24 cellular contexts compared by ENCODE assay signal in the genomic region with DNA sequence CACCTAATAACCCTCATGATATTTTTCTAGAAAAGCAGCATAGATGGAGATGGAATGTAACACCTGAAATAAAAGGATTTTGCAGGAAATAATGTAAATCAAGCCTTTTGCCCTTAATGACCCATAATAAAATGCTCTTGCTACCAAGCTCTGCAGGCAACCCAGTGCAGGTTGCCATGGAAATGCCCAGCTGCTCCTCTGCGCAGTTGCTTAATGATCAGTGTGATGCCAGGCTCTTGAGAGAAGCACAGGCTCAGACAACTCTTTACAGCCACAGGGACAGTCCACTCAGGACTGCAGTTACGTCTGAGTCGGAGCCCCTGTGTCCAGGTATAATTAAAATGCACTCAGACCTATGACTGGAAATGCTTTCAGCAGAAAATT.
DNase-seq lines count a peak whose midpoint lies in the region; ATAC-seq and TF ChIP-seq lines count a peak whose summit lies in the region.
"Had no signal": no experiment of that assay in that cellular context is flagged by ENCODE, and none has a peak within 500 bp of the region (broad histone marks: within the 10 kb centered on the region; RNA-seq: fewer than 3 reads in every experiment).

No MANE protein-coding gene starts in this region.

- H4K20me1 ChIP-seq in H9 (ENCODE audit: control insufficient read depth, insufficient read depth, insufficient read length), result no peaks in the 10 kb centered on the region

- ATAC-seq in HG02623 (IDR thresholded peaks at IDR 0.05; ENCODE audit: unreplicated experiment) (no peak), GM18868 (IDR thresholded peaks at IDR 0.05; ENCODE audit: unreplicated experiment) (no peak), GM21717 (IDR thresholded peaks at IDR 0.05; ENCODE audit: unreplicated experiment) (no peak)
- ATAC-seq: HepG2; left lung; stimulated activated memory B cell treated with anti-CD40 and anti-IgM and Interleukin-4, amounts not matched to agents 10 μg/mL and 1 μg/mL and 100 μg/mL, for 72 hours had no signal

- no peak overlapping the region for H2AK5ac ChIP-seq in H9 (ENCODE audit: insufficient read length, low read length)

- H4K91ac ChIP-seq in H9 (ENCODE audit: insufficient read length, low read depth, low read length), result no peak overlapping the region

- H3K79me1 ChIP-seq in H9 (ENCODE audit: insufficient read depth, low read depth, low read length, poor library complexity, severe bottlenecking), result no peaks in the 10 kb centered on the region

- H3K23me2 ChIP-seq in H9 (ENCODE audit: insufficient read length, low read depth, low read length, poor library complexity, severe bottlenecking), result no peaks in the 10 kb centered on the region

- no CpG with 5 or more reads among the region's 3 CpGs for WGBS in H9 (ENCODE audit: extremely low coverage, insufficient read length, low lambda C conversion rate)

- no peak overlapping the region for H3K4ac ChIP-seq in H9 (ENCODE audit: low read depth, low read length)

- H3K27ac Mint-ChIP-seq in neural crest cell (ENCODE audit: unreplicated experiment), result peak overlapping the region; percentile 85
- H3K27ac Mint-ChIP-seq in H9, result no peak overlapping the region
- H3K27ac Mint-ChIP-seq: activated CD4-positive, alpha-beta T cell treated with anti-CD3 and anti-CD28 coated beads, Interleukin-2, amount 10 ng/mL, durations not matched to agents 24 days and 14 days; activated naive CD4-positive, alpha-beta T cell treated with anti-CD3 and anti-CD28 coated beads, Interleukin-2, amount 10 ng/mL, durations not matched to agents 7 days and 5 days; dendritic cell treated with granulocyte-macrophage colony-stimulating factor and Interleukin-4, amounts not matched to agents 40 ng/mL and 50 ng/mL, for 4 days; stimulated activated memory B cell treated with anti-CD40 and anti-IgM and Interleukin-4, amounts not matched to agents 10 μg/mL and 1 μg/mL and 100 μg/mL, for 72 hours had no signal

- H2BK12ac ChIP-seq in H9 (ENCODE audit: insufficient read length, low read depth, low read length), result no peak overlapping the region

- H2BK20ac ChIP-seq in H9 (ENCODE audit: low read depth, low read length, poor library complexity, severe bottlenecking), result no peak overlapping the region

- H3K4me1 ChIP-seq in H9 (ENCODE audit: insufficient read depth, low read length), result no peaks in the 10 kb centered on the region
- H3K4me1 ChIP-seq: left lung, prostate gland, tibial nerve had no signal

- DNase-seq in G401 (ENCODE audit: low spot score) (peak; percentile 87), NCI-H146 (lab: John Stamatoyannopoulos, UW) (peak; percentile 79), astrocyte of the hippocampus (ENCODE audit: low read depth, low spot score) (peak; percentile 26), neural crest cell (ENCODE audit: low read depth, low spot score) (no peak), H9 (no peak)
- DNase-seq: activated CD4-positive, alpha-beta T cell treated with anti-CD3 and anti-CD28 coated beads, Interleukin-2, amount 10 ng/mL, durations not matched to agents 24 days and 14 days; activated naive CD4-positive, alpha-beta T cell treated with anti-CD3 and anti-CD28 coated beads, Interleukin-2, amount 10 ng/mL, durations not matched to agents 7 days and 5 days; activated T-cell treated with anti-CD3 and anti-CD28 coated beads for 4 hours; AML-193; Calu3; foreskin melanocyte; GM23248; left lung; NCI-H82; stimulated activated CD4-positive, alpha-beta T cell treated with anti-CD3 and anti-CD28 coated beads, Interleukin-12 subunit alpha, Interleukin-12 subunit beta, amount 100 ng/mL, for 4 hours had no signal

- H3K27ac ChIP-seq in H9 (ENCODE audit: insufficient read length, low read depth, low read length), result no peak overlapping the region
- H3K27ac ChIP-seq: epithelial cell of prostate, GM23248, left lung, prostate gland, tibial nerve had no signal

- H3K14ac ChIP-seq in H9 (ENCODE audit: insufficient read depth, low read length), result no peak overlapping the region

- in situ Hi-C loops in G401 (cut with HindIII; ENCODE audit: low sequenced_read_pairs), result no loop called here

- H3K27me3 Mint-ChIP-seq in neural crest cell (ENCODE audit: low read depth), result peaks cover 2% of the 10 kb centered on the region
- H3K27me3 Mint-ChIP-seq in H9 (ENCODE audit: low read depth), result peaks cover 3% of the 10 kb centered on the region; the same call in 1 of the 2 replicates

- no peak overlapping the region for H3K9ac ChIP-seq in H9 (ENCODE audit: extremely low read depth, insufficient read length, low read length)
- H3K9ac ChIP-seq: GM23248 had no signal

- H4K8ac ChIP-seq in H9 (replicated peaks; ENCODE audit: insufficient read length, low read depth, low read length), result no peak overlapping the region

- TF ChIP-seq CTCF in neural crest cell (conservative IDR thresholded peaks at IDR 0.05), result no peak
- TF ChIP-seq CTCF in H9 (conservative IDR thresholded peaks at IDR 0.05), result no peak

- H3K36me3 Mint-ChIP-seq in neural crest cell (ENCODE audit: low read depth), result no peaks in the 10 kb centered on the region
- H3K36me3 Mint-ChIP-seq in H9 (ENCODE audit: insufficient read depth in 1 of 3, low read depth in 3 of 3), result no peaks in the 10 kb centered on the region; a peak in 1 of 7 replicates
- H3K36me3 Mint-ChIP-seq: activated naive CD4-positive, alpha-beta T cell treated with anti-CD3 and anti-CD28 coated beads, Interleukin-2, amount 10 ng/mL, durations not matched to agents 7 days and 5 days; stimulated activated memory B cell treated with anti-CD40 and anti-IgM and Interleukin-4, amounts not matched to agents 10 μg/mL and 1 μg/mL and 100 μg/mL, for 72 hours had no signal

- no peak overlapping the region for H2AFZ ChIP-seq in H9 (ENCODE audit: low read length)
- H2AFZ ChIP-seq: GM23248 had no signal

- no peak overlapping the region for H2BK120ac ChIP-seq in H9 (ENCODE audit: low read depth, low read length, poor library complexity, severe bottlenecking)

- no peak overlapping the region for H3T11ph ChIP-seq in H9 (ENCODE audit: low read length)

- H3K4me3 Mint-ChIP-seq in neural crest cell (no peak overlapping the region), H9 (no peak overlapping the region)
- H3K4me3 Mint-ChIP-seq: activated CD4-positive, alpha-beta T cell treated with anti-CD3 and anti-CD28 coated beads, Interleukin-2, amount 10 ng/mL, durations not matched to agents 24 days and 14 days; activated naive CD4-positive, alpha-beta T cell treated with anti-CD3 and anti-CD28 coated beads, Interleukin-2, amount 10 ng/mL, durations not matched to agents 7 days and 5 days; dendritic cell treated with granulocyte-macrophage colony-stimulating factor and Interleukin-4, amounts not matched to agents 40 ng/mL and 50 ng/mL, for 4 days; stimulated activated memory B cell treated with anti-CD40 and anti-IgM and Interleukin-4, amounts not matched to agents 10 μg/mL and 1 μg/mL and 100 μg/mL, for 72 hours had no signal

- peaks cover 23% of the 10 kb centered on the region for H3K4me1 Mint-ChIP-seq in neural crest cell
- H3K4me1 Mint-ChIP-seq in H9, result peaks cover 12 to 17% of the 10 kb centered on the region in 2 experiments
- H3K4me1 Mint-ChIP-seq: activated CD4-positive, alpha-beta T cell treated with anti-CD3 and anti-CD28 coated beads, Interleukin-2, amount 10 ng/mL, durations not matched to agents 24 days and 14 days; activated naive CD4-positive, alpha-beta T cell treated with anti-CD3 and anti-CD28 coated beads, Interleukin-2, amount 10 ng/mL, durations not matched to agents 7 days and 5 days; stimulated activated memory B cell treated with anti-CD40 and anti-IgM and Interleukin-4, amounts not matched to agents 10 μg/mL and 1 μg/mL and 100 μg/mL, for 72 hours had no signal

- H3K56ac ChIP-seq in H9 (ENCODE audit: insufficient read length, low read depth, low read length), result no peak overlapping the region

- H3K27me3 ChIP-seq in H9 (ENCODE audit: insufficient read depth, low read length), result no peaks in the 10 kb centered on the region
- H3K27me3 ChIP-seq: left lung, tibial nerve had no signal

- no peak overlapping the region for H3K4me2 ChIP-seq in H9 (ENCODE audit: insufficient read depth, insufficient read length, low read length)

- H3K23ac ChIP-seq in H9 (ENCODE audit: insufficient read length, low read depth, low read length), result no peak overlapping the region

- H3K18ac ChIP-seq in H9 (ENCODE audit: insufficient read length, low read depth, low read length), result no peak overlapping the region

- H2BK5ac ChIP-seq in H9 (ENCODE audit: insufficient read length, low read length), result no peak overlapping the region

- peaks cover 2% of the 10 kb centered on the region for H3K9me3 Mint-ChIP-seq in neural crest cell
- no peaks in the 10 kb centered on the region for H3K9me3 Mint-ChIP-seq in H9
- H3K9me3 Mint-ChIP-seq: activated CD4-positive, alpha-beta T cell treated with anti-CD3 and anti-CD28 coated beads, Interleukin-2, amount 10 ng/mL, durations not matched to agents 24 days and 14 days; activated naive CD4-positive, alpha-beta T cell treated with anti-CD3 and anti-CD28 coated beads, Interleukin-2, amount 10 ng/mL, durations not matched to agents 7 days and 5 days; dendritic cell treated with granulocyte-macrophage colony-stimulating factor and Interleukin-4, amounts not matched to agents 40 ng/mL and 50 ng/mL, for 4 days; stimulated activated memory B cell treated with anti-CD40 and anti-IgM and Interleukin-4, amounts not matched to agents 10 μg/mL and 1 μg/mL and 100 μg/mL, for 72 hours had no signal

- no peaks in the 10 kb centered on the region for H3K9me3 ChIP-seq in H9 (ENCODE audit: control insufficient read depth, low read depth, low read length)
- H3K9me3 ChIP-seq: left lung, prostate gland, tibial nerve had no signal

- H3K79me2 ChIP-seq in H9 (ENCODE audit: insufficient read depth, low read length), result no peaks in the 10 kb centered on the region

- H2BK15ac ChIP-seq in H9 (ENCODE audit: low read depth, low read length), result no peak overlapping the region

- no peak overlapping the region for H4K5ac ChIP-seq in H9 (ENCODE audit: insufficient read length, low read depth, low read length)

Comparison
In these comparisons a context has a peak if more than half of its experiments do, and no peak if none do; other contexts are left out.
1. DNase-seq: peak in G401 (single experiment), NCI-H146 (single experiment) and astrocyte of the hippocampus (single experiment); none in neural crest cell (single experiment) and H9 (single experiment).